26 cellular contexts compared by ENCODE assay signal in genomic region chr20:32848846-32849245, GRCh38. TPM values are rescaled to one million over a fixed set of nuclear protein-coding genes. Genes with fewer than 3 reads are reported as not detected.
DNase-seq lines count a peak whose midpoint lies in the region; ATAC-seq and TF ChIP-seq lines count a peak whose summit lies in the region.
"Had no signal": no experiment of that assay in that cellular context is flagged by ENCODE, and none has a peak within 500 bp of the region (broad histone marks: within the 10 kb centered on the region; RNA-seq: fewer than 3 reads in every experiment).

No MANE protein-coding gene starts in this region.

- H3T11ph ChIP-seq in H9 (ENCODE audit: low read length): no peak overlapping the region

- H3K4me3 ChIP-seq in transverse colon: no peak overlapping the region
- H3K4me3 ChIP-seq in endodermal cell (ENCODE audit: low read length): no peak overlapping the region
- H3K4me3 ChIP-seq: A549; BLaER1 treated with 17β-estradiol and CSF1 and Interleukin-3, amounts not matched to agents 10 nM and 100 nM; GM23248; Peyer's patch had no signal

- no peak overlapping the region for H3K4me3 Mint-ChIP-seq in activated naive CD8-positive, alpha-beta T cell
- no peak overlapping the region for H3K4me3 Mint-ChIP-seq in activated naive CD8-positive, alpha-beta T cell treated with anti-CD3 and anti-CD28 coated beads, Interleukin-2, amount 50 U/mL, for 24 hours
- H3K4me3 Mint-ChIP-seq in H9 (no peak overlapping the region), endodermal cell (no peak overlapping the region)
- H3K4me3 Mint-ChIP-seq in central memory CD8-positive, alpha-beta T cell: no peak overlapping the region
- no peak overlapping the region for H3K4me3 Mint-ChIP-seq in stimulated activated effector memory CD8-positive, alpha-beta T cell treated with anti-CD3 and anti-CD28 coated beads, Interleukin-12 subunit alpha, Interleukin-12 subunit beta, amount 100 ng/mL, for 72 hours
- H3K4me3 Mint-ChIP-seq: CD8-positive, alpha-beta T cell; IgD-negative memory B cell had no signal

- peak overlapping the region; percentile 58 for H3K27ac Mint-ChIP-seq in activated naive CD8-positive, alpha-beta T cell
- no peak overlapping the region for H3K27ac Mint-ChIP-seq in activated naive CD8-positive, alpha-beta T cell treated with anti-CD3 and anti-CD28 coated beads, Interleukin-2, amount 50 U/mL, for 24 hours
- H3K27ac Mint-ChIP-seq in H9 (peak overlapping the region in 2 of 3 experiments; percentile 8 to 19; a peak in 3 of 7 replicates), endodermal cell (no peak overlapping the region)
- peak overlapping the region; percentile 16 for H3K27ac Mint-ChIP-seq in central memory CD8-positive, alpha-beta T cell (ENCODE audit: low read depth)
- H3K27ac Mint-ChIP-seq in stimulated activated effector memory CD8-positive, alpha-beta T cell treated with anti-CD3 and anti-CD28 coated beads, Interleukin-12 subunit alpha, Interleukin-12 subunit beta, amount 100 ng/mL, for 72 hours: peak overlapping the region; percentile 18
- H3K27ac Mint-ChIP-seq: CD8-positive, alpha-beta T cell had no signal

- no peak overlapping the region for H4K91ac ChIP-seq in H9 (ENCODE audit: insufficient read length, low read depth, low read length)

- H2AK5ac ChIP-seq in H9 (ENCODE audit: insufficient read length, low read length): no peak overlapping the region

- H3K4me1 ChIP-seq in H9 (ENCODE audit: insufficient read depth, low read length) (0 out of 2 replicates have a peak, but pooled peaks cover 3% of the 10 kb centered on the region), transverse colon (peaks cover 0 to 11% (median 0%) of the 10 kb centered on the region in 4 donors), endodermal cell (ENCODE audit: control insufficient read depth, insufficient read depth, low read length) (no peaks in the 10 kb centered on the region)
- H3K4me1 ChIP-seq: A549, Peyer's patch had no signal

- peaks cover 9% of the 10 kb centered on the region for H3K36me3 Mint-ChIP-seq in activated naive CD8-positive, alpha-beta T cell
- H3K36me3 Mint-ChIP-seq in activated naive CD8-positive, alpha-beta T cell treated with anti-CD3 and anti-CD28 coated beads, Interleukin-2, amount 50 U/mL, for 24 hours (ENCODE audit: low read depth): peaks cover 55% of the 10 kb centered on the region
- peaks cover 40 to 86% (median 68%) of the 10 kb centered on the region in 3 experiments; a peak in 6 of 7 replicates for H3K36me3 Mint-ChIP-seq in H9 (ENCODE audit: insufficient read depth in 1 of 3, low read depth in 3 of 3)
- peaks cover 69% of the 10 kb centered on the region for H3K36me3 Mint-ChIP-seq in central memory CD8-positive, alpha-beta T cell (ENCODE audit: insufficient read depth)
- peaks cover 99% of the 10 kb centered on the region for H3K36me3 Mint-ChIP-seq in stimulated activated effector memory CD8-positive, alpha-beta T cell treated with anti-CD3 and anti-CD28 coated beads, Interleukin-12 subunit alpha, Interleukin-12 subunit beta, amount 100 ng/mL, for 72 hours
- H3K36me3 Mint-ChIP-seq in endodermal cell (ENCODE audit: low read depth): peaks cover 82% of the 10 kb centered on the region

- no peaks in the 10 kb centered on the region for H3K79me1 ChIP-seq in H9 (ENCODE audit: insufficient read depth, low read depth, low read length, poor library complexity, severe bottlenecking)

- no peak overlapping the region for H3K4me2 ChIP-seq in H9 (ENCODE audit: insufficient read depth, insufficient read length, low read length)
- H3K4me2 ChIP-seq: A549; BLaER1 treated with 17β-estradiol and CSF1 and Interleukin-3, amounts not matched to agents 10 nM and 100 nM; KMS-11 had no signal

- no peak overlapping the region for H3K9ac ChIP-seq in H9 (ENCODE audit: extremely low read depth, insufficient read length, low read length)
- no peak overlapping the region for H3K9ac ChIP-seq in endodermal cell (ENCODE audit: extremely low read depth, low read length, poor library complexity, severe bottlenecking)
- H3K9ac ChIP-seq: BLaER1 treated with 17β-estradiol and CSF1 and Interleukin-3, amounts not matched to agents 10 nM and 100 nM; GM23248; KMS-11 had no signal

- H3K56ac ChIP-seq in H9 (ENCODE audit: insufficient read length, low read depth, low read length): no peak overlapping the region

- no peak overlapping the region for H3K14ac ChIP-seq in H9 (ENCODE audit: insufficient read depth, low read length)

- no peaks in the 10 kb centered on the region for H3K9me3 ChIP-seq in H9 (ENCODE audit: control insufficient read depth, low read depth, low read length)
- no peaks in the 10 kb centered on the region for H3K9me3 ChIP-seq in transverse colon
- no peaks in the 10 kb centered on the region for H3K9me3 ChIP-seq in endodermal cell (ENCODE audit: control insufficient read depth, low read length)
- H3K9me3 ChIP-seq: A549; BLaER1 treated with 17β-estradiol and CSF1 and Interleukin-3, amounts not matched to agents 10 nM and 100 nM; Peyer's patch had no signal

- in situ Hi-C loops in transverse colon (cut with MboI; ENCODE audit: low pct_ligation_motif_present in 1 of 4, low pct_unique_long_range_greater_than_20kb in 1 of 4, low sequenced_read_pairs in 3 of 4): no loop called here

- H2BK12ac ChIP-seq in H9 (ENCODE audit: insufficient read length, low read depth, low read length): no peak overlapping the region

- H3K36me3 ChIP-seq in transverse colon (peaks cover 0 to 46% (median 14%) of the 10 kb centered on the region in 4 donors), endodermal cell (ENCODE audit: control insufficient read depth, insufficient read depth, low read length) (peaks cover 90% of the 10 kb centered on the region)

- no peak overlapping the region for H3K27ac ChIP-seq in H9 (ENCODE audit: insufficient read length, low read depth, low read length)
- no peak overlapping the region for H3K27ac ChIP-seq in transverse colon
- H3K27ac ChIP-seq in endodermal cell (ENCODE audit: low read depth, low read length): no peak overlapping the region
- H3K27ac ChIP-seq: A549; BLaER1 treated with 17β-estradiol and CSF1 and Interleukin-3, amounts not matched to agents 10 nM and 100 nM; GM23248; KMS-11; Peyer's patch had no signal

- H2BK5ac ChIP-seq in H9 (ENCODE audit: insufficient read length, low read length): no peak overlapping the region

- no peak for TF ChIP-seq CTCF in H9 (conservative IDR thresholded peaks at IDR 0.05)
- TF ChIP-seq CTCF in transverse colon (IDR thresholded peaks at IDR 0.05): no peak
- no peak for TF ChIP-seq CTCF in endodermal cell (conservative IDR thresholded peaks at IDR 0.05)

- H3K27me3 Mint-ChIP-seq in activated naive CD8-positive, alpha-beta T cell: no peaks in the 10 kb centered on the region
- no peaks in the 10 kb centered on the region for H3K27me3 Mint-ChIP-seq in activated naive CD8-positive, alpha-beta T cell treated with anti-CD3 and anti-CD28 coated beads, Interleukin-2, amount 50 U/mL, for 24 hours
- no peaks in the 10 kb centered on the region for H3K27me3 Mint-ChIP-seq in H9 (ENCODE audit: low read depth)
- no peaks in the 10 kb centered on the region for H3K27me3 Mint-ChIP-seq in central memory CD8-positive, alpha-beta T cell
- H3K27me3 Mint-ChIP-seq in endodermal cell (ENCODE audit: insufficient read depth): no peaks in the 10 kb centered on the region
- H3K27me3 Mint-ChIP-seq: IgD-negative memory B cell had no signal

- no peak overlapping the region for H3K4ac ChIP-seq in H9 (ENCODE audit: low read depth, low read length)

- no peak overlapping the region for H2BK15ac ChIP-seq in H9 (ENCODE audit: low read depth, low read length)

- no peak overlapping the region for H4K8ac ChIP-seq in H9 (replicated peaks; ENCODE audit: insufficient read length, low read depth, low read length)

- H3K79me2 ChIP-seq in H9 (ENCODE audit: insufficient read depth, low read length): 0 out of 2 replicates have a peak, but pooled peaks cover 2% of the 10 kb centered on the region

- H3K23me2 ChIP-seq in H9 (ENCODE audit: insufficient read length, low read depth, low read length, poor library complexity, severe bottlenecking): no peaks in the 10 kb centered on the region

- no peak overlapping the region for H3K23ac ChIP-seq in H9 (ENCODE audit: insufficient read length, low read depth, low read length)

- no peak for ATAC-seq in activated naive CD8-positive, alpha-beta T cell treated with anti-CD3 and anti-CD28 coated beads, Interleukin-2, amount 50 U/mL, for 24 hours
- ATAC-seq in central memory CD8-positive, alpha-beta T cell (replicated peaks; ENCODE audit: extremely low read depth, poor library complexity, severe bottlenecking): no peak
- ATAC-seq in stimulated activated effector memory CD8-positive, alpha-beta T cell treated with anti-CD3 and anti-CD28 coated beads, Interleukin-12 subunit alpha, Interleukin-12 subunit beta, amount 100 ng/mL, for 72 hours: no peak
- ATAC-seq: A549; CD8-positive, alpha-beta T cell had no signal

- TF ChIP-seq POLR2A in transverse colon (IDR thresholded peaks at IDR 0.05): no peak

- no peak overlapping the region for H2BK120ac ChIP-seq in H9 (ENCODE audit: low read depth, low read length, poor library complexity, severe bottlenecking)

- H4K20me1 ChIP-seq in H9 (ENCODE audit: control insufficient read depth, insufficient read depth, insufficient read length): no peaks in the 10 kb centered on the region

- no peak overlapping the region for H4K5ac ChIP-seq in H9 (ENCODE audit: insufficient read length, low read depth, low read length)

- no peak for DNase-seq in activated naive CD8-positive, alpha-beta T cell treated with anti-CD3 and anti-CD28 coated beads, Interleukin-2, amount 50 U/mL, for 24 hours
- DNase-seq in H9 (no peak), transverse colon (no peak), endodermal cell (no peak)
- no peak for DNase-seq in central memory CD8-positive, alpha-beta T cell (ENCODE audit: low spot score in 2 of 2)
- DNase-seq in stimulated activated effector memory CD8-positive, alpha-beta T cell treated with anti-CD3 and anti-CD28 coated beads, Interleukin-12 subunit alpha, Interleukin-12 subunit beta, amount 100 ng/mL, for 72 hours (ENCODE audit: low spot score in 2 of 2): no peak
- DNase-seq: AML-193; CD8-positive, alpha-beta T cell; DMS153; GM23248; HCEC 1CT; NCI-H1092; NCI-H1417 treated with DMSO at 0.1 percent for 48 hours; NCI-H187; NCI-H2081 treated with DMSO at 0.1 percent for 48 hours; NCI-H2171; NCI-H226; NCI-H510A; NCI-H69; Peyer's patch; SHP77 treated with DMSO at 0.1 percent for 48 hours had no signal

- intact Hi-C loops in transverse colon (cut with DNase I; ENCODE audit: low total_unique reads): no loop called here

- WGBS in H9 (ENCODE audit: extremely low coverage, insufficient read length, low lambda C conversion rate): no CpG with 5 or more reads among the region's 6 CpGs
- WGBS in transverse colon (ENCODE audit: low coverage in 1 of 2), 2 donors: 89 to 94% methylated on average over 6 of the region's 6 CpGs
- WGBS in endodermal cell (ENCODE audit: insufficient coverage in 1 of 2, insufficient read length in 1 of 2), 2 experiments: 91 to 94% methylated on average over 6 of the region's 6 CpGs

- H3K18ac ChIP-seq in H9 (ENCODE audit: insufficient read length, low read depth, low read length): no peak overlapping the region

- H2BK20ac ChIP-seq in H9 (ENCODE audit: low read depth, low read length, poor library complexity, severe bottlenecking): no peak overlapping the region

- H3K4me1 Mint-ChIP-seq in activated naive CD8-positive, alpha-beta T cell (ENCODE audit: low read depth): peaks cover 19% of the 10 kb centered on the region
- H3K4me1 Mint-ChIP-seq in activated naive CD8-positive, alpha-beta T cell treated with anti-CD3 and anti-CD28 coated beads, Interleukin-2, amount 50 U/mL, for 24 hours: peaks cover 13% of the 10 kb centered on the region
- H3K4me1 Mint-ChIP-seq in H9: peaks cover 13 to 23% of the 10 kb centered on the region in 2 experiments
- H3K4me1 Mint-ChIP-seq in central memory CD8-positive, alpha-beta T cell: peaks cover 15% of the 10 kb centered on the region
- peaks cover 17% of the 10 kb centered on the region for H3K4me1 Mint-ChIP-seq in stimulated activated effector memory CD8-positive, alpha-beta T cell treated with anti-CD3 and anti-CD28 coated beads, Interleukin-12 subunit alpha, Interleukin-12 subunit beta, amount 100 ng/mL, for 72 hours
- peaks cover 4% of the 10 kb centered on the region for H3K4me1 Mint-ChIP-seq in endodermal cell

- no peaks in the 10 kb centered on the region for H3K9me3 Mint-ChIP-seq in activated naive CD8-positive, alpha-beta T cell (ENCODE audit: low read depth)
- H3K9me3 Mint-ChIP-seq in activated naive CD8-positive, alpha-beta T cell treated with anti-CD3 and anti-CD28 coated beads, Interleukin-2, amount 50 U/mL, for 24 hours: no peaks in the 10 kb centered on the region
- H3K9me3 Mint-ChIP-seq in H9 (no peaks in the 10 kb centered on the region), endodermal cell (no peaks in the 10 kb centered on the region)
- H3K9me3 Mint-ChIP-seq in central memory CD8-positive, alpha-beta T cell: no peaks in the 10 kb centered on the region
- no peaks in the 10 kb centered on the region for H3K9me3 Mint-ChIP-seq in stimulated activated effector memory CD8-positive, alpha-beta T cell treated with anti-CD3 and anti-CD28 coated beads, Interleukin-12 subunit alpha, Interleukin-12 subunit beta, amount 100 ng/mL, for 72 hours
- H3K9me3 Mint-ChIP-seq: CD8-positive, alpha-beta T cell; IgD-negative memory B cell had no signal

- H3K27me3 ChIP-seq in H9 (ENCODE audit: insufficient read depth, low read length) (no peaks in the 10 kb centered on the region), transverse colon (no peaks in the 10 kb centered on the region), endodermal cell (ENCODE audit: control insufficient read depth, insufficient read depth, low read length, poor library complexity, severe bottlenecking) (no peaks in the 10 kb centered on the region)
- H3K27me3 ChIP-seq: BLaER1 treated with 17β-estradiol and CSF1 and Interleukin-3, amounts not matched to agents 10 nM and 100 nM; Peyer's patch had no signal

- H2AFZ ChIP-seq in H9 (ENCODE audit: low read length): no peak overlapping the region
- H2AFZ ChIP-seq: GM23248 had no signal

- TF ChIP-seq EP300 in transverse colon (IDR thresholded peaks at IDR 0.05; ENCODE audit: low read depth): no peak

RNA-seq across cellular contexts. Expression of gene EFCAB8, which starts 9.9 kb away (rescaled TPM):
- total RNA-seq in H9 (2021) (0.09 TPM in 1 of 2 replicates, not detected in the other), transverse colon (under 1 TPM in 1 of 4 donors, not detected in 3; 0.14 TPM), endodermal cell (1 to 10 TPM in 1 of 2 donors, under 1 TPM in 1; 0.44 to 1.0 TPM)
- 0.11 TPM for polyA plus RNA-seq in endodermal cell (2013, experiment 1 of 2)
- polyA plus RNA-seq in endodermal cell (2013, experiment 2 of 2): 0.17 TPM
- total RNA-seq: GM23248 had no signal
- polyA plus RNA-seq: A549, GM23248, IgD-negative memory B cell had no signal

RNA-seq across cellular contexts. Expression of gene MAPRE1, which starts 29.1 kb away (rescaled TPM):
- 286 and 289 TPM in 2 replicates for total RNA-seq in H9 (2021)
- total RNA-seq in transverse colon: 10 to 100 TPM; 30.3 to 66.8 (median 60.5) TPM
- 100 to 1,000 TPM; 180 to 265 TPM for total RNA-seq in endodermal cell
- 153 TPM for polyA plus RNA-seq in endodermal cell (2013, experiment 1 of 2)
- 143 TPM for polyA plus RNA-seq in endodermal cell (2013, experiment 2 of 2)

Comparison
In these comparisons a context has a peak if more than half of its experiments do, and no peak if none do; other contexts are left out.
1. H3K27ac Mint-ChIP-seq: peak in activated naive CD8-positive, alpha-beta T cell (single experiment), H9 (2 of 3), central memory CD8-positive, alpha-beta T cell (single experiment) and stimulated activated effector memory CD8-positive, alpha-beta T cell treated with anti-CD3 and anti-CD28 coated beads, Interleukin-12 subunit alpha, Interleukin-12 subunit beta, amount 100 ng/mL, for 72 hours (single experiment); none in activated naive CD8-positive, alpha-beta T cell treated with anti-CD3 and anti-CD28 coated beads, Interleukin-2, amount 50 U/mL, for 24 hours (single experiment) and endodermal cell (single experiment).